In the genomic region with DNA sequence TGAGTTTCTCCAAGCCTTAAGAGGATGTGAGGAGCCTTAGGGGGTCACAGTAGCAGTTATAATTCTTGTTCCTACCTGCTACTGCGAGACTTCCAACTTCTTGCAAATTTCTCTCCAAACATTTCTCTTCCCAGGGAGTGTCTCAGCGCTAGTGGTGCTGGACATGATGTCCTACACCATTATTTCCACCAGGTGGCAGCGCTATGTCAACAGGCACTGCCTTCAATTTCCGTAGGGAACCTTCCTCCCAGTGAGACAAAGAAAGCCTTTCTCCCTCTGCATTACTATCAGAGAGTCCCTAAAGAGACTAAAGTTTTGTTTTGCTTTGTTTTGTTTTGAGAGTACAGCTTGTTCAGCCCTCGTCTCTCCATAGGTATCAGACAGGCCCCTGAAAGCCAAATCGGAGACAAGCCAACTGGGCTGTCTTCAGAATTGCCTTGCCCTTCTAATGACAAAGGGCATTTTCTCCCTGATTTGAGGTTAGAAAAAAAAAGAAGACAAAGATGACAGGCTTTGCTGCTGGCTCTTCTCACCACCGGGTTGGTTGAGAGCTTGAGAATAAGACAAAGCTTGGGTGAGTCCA, we compare ENCODE assay signal across 8 cellular contexts. TPM values are rescaled to one million over a fixed set of nuclear protein-coding genes. Genes with fewer than 3 reads are reported as not detected.
DNase-seq lines count a peak whose midpoint lies in the region; ATAC-seq, FAIRE-seq and TF ChIP-seq lines count a peak whose summit lies in the region.

No MANE protein-coding gene starts in this region.

- H3K9me3 ChIP-seq in Panc1 (ENCODE audit: control insufficient read depth, insufficient read depth, low read depth, low read length) (no peaks in the 10 kb centered on the region), prostate gland (no peaks in the 10 kb centered on the region)

- BruUV-seq in Panc1 (replicated peaks; lab: Mats Ljungman, UMichigan), result no TSS peak

- H3K36me3 ChIP-seq in Panc1 (ENCODE audit: control insufficient read depth, insufficient read depth, low read length) (no peaks in the 10 kb centered on the region), prostate gland (no peaks in the 10 kb centered on the region)

- TF ChIP-seq CTCF in AG09309 (IDR thresholded peaks at IDR 0.05; ENCODE audit: control insufficient read depth, insufficient read depth, low read depth, low read length, missing control alignments) (peak; percentile 84), Panc1 (IDR thresholded peaks at IDR 0.05) (peak; percentile 96), prostate gland (IDR thresholded peaks at IDR 0.05) (peak; percentile 49 to 95 (median 88))

- ATAC-seq in Panc1 (peak; percentile 94), left cardiac atrium (peak; percentile 83 to 92)

- no peak for TF ChIP-seq POLR2A in prostate gland (IDR thresholded peaks at IDR 0.05)

- no peak overlapping the region for H3K27ac ChIP-seq in Panc1 (ENCODE audit: low read length)
- peak overlapping the region; percentile 46 for H3K27ac ChIP-seq in angular gyrus (ENCODE audit: low read depth, low read length)
- H3K27ac ChIP-seq in prostate gland, result peak overlapping the region; percentile 47 to 71

- intact Hi-C loops in Panc1 (cut with micrococcal nuclease; ENCODE audit: unreplicated experiment) (no loop called here), left cardiac atrium (cut with DNase I) (no loop called here), prostate gland (cut with DNase I) (no loop called here)

- 11% methylated on average over 7 of the region's 7 CpGs for WGBS in prostate gland

- POLR2A ChIA-PET in Panc1 (lab: Charles Lee), result no interaction called here

- H3K27me3 ChIP-seq in Panc1 (ENCODE audit: control insufficient read depth, insufficient read depth, low read length), result no peaks in the 10 kb centered on the region
- H3K27me3 ChIP-seq in prostate gland (replicated peaks; ENCODE audit: insufficient read depth), result no peaks in the 10 kb centered on the region

- FAIRE-seq in GM18507 (lab: Jason Lieb, UNC), result peak; percentile 84

- CTCF ChIA-PET in Panc1 (lab: Charles Lee), result interaction anchor here (0.7 to 1.5 kb wide), 3 partner anchors 15 to 406 kb away, joined by 3 to 14 read pairs (median 4); no protein-coding TSS in a partner anchor

- no peak for DNase-seq in AG09309 (ENCODE audit: low read depth)
- peak; percentile 22 for DNase-seq in GM18507 (ENCODE audit: extremely low spot score, insufficient read length, low read depth)
- DNase-seq in KG1 (lab: John Stamatoyannopoulos, UW), result peak; percentile 4
- DNase-seq in Panc1 (ENCODE audit: low read depth, low spot score), result peak; percentile 55
- peak; percentile 70 for DNase-seq in left cardiac atrium
- DNase-seq in prostate gland (ENCODE audit: low spot score), result peak; percentile 74
- no peak for DNase-seq in mesenteric fat pad (ENCODE audit: low spot score)

- in situ Hi-C loops in Panc1 (cut with HindIII; ENCODE audit: low pct_unique_long_range_greater_than_20kb, low sequenced_read_pairs), result no loop called here

- H3K4me3 ChIP-seq in AG09309 (ENCODE audit: control insufficient read depth, low read depth, low read length) (no peak overlapping the region), Panc1 (ENCODE audit: low read depth in 2 of 2, low read length in 2 of 2) (no peak overlapping the region), prostate gland (no peak overlapping the region)

- peaks cover 3% of the 10 kb centered on the region; the same call in 1 of the 2 replicates for H3K4me1 ChIP-seq in Panc1 (ENCODE audit: control insufficient read depth, insufficient read depth, low read length)
- H3K4me1 ChIP-seq in prostate gland (replicated peaks), result no peaks in the 10 kb centered on the region

RNA-seq across cellular contexts. Expression of gene GGCT, which starts 44.2 kb away (rescaled TPM):
- total RNA-seq in Panc1 (2021; ENCODE audit: unreplicated experiment), result 52.2 TPM
- 29.6 TPM for polyA plus RNA-seq in Panc1 (2012; ENCODE audit: insufficient read length)
- 10 to 100 TPM; 22.0 to 31.7 TPM for total RNA-seq in left cardiac atrium
- total RNA-seq in prostate gland, result 10 to 100 TPM; 14.7 to 54.0 TPM
- total RNA-seq in mesenteric fat pad, result 165 TPM

RNA-seq across cellular contexts. Expression of gene GARS1, which starts 45.8 kb away (rescaled TPM):
- 271 TPM for total RNA-seq in Panc1 (2021; ENCODE audit: unreplicated experiment)
- polyA plus RNA-seq in Panc1 (2012; ENCODE audit: insufficient read length), result 435 TPM
- 10 to 100 TPM; 38.8 to 62.0 TPM for total RNA-seq in left cardiac atrium
- total RNA-seq in prostate gland, result 10 to 100 TPM; 38.8 to 78.3 TPM
- total RNA-seq in mesenteric fat pad, result 126 TPM

Comparison
In these comparisons a context has a peak if more than half of its experiments do, and no peak if none do; other contexts are left out.
1. DNase-seq: peak in GM18507 (single experiment), KG1 (single experiment), Panc1 (single experiment), left cardiac atrium (single experiment) and prostate gland (single experiment); none in AG09309 (single experiment) and mesenteric fat pad (single experiment).
2. Peak in every context shown above with its lines, with median percentiles within 50 percentile points of each other: CTCF ChIP-seq.